ENCODE assay signal across 8 cellular contexts in the genomic region with DNA sequence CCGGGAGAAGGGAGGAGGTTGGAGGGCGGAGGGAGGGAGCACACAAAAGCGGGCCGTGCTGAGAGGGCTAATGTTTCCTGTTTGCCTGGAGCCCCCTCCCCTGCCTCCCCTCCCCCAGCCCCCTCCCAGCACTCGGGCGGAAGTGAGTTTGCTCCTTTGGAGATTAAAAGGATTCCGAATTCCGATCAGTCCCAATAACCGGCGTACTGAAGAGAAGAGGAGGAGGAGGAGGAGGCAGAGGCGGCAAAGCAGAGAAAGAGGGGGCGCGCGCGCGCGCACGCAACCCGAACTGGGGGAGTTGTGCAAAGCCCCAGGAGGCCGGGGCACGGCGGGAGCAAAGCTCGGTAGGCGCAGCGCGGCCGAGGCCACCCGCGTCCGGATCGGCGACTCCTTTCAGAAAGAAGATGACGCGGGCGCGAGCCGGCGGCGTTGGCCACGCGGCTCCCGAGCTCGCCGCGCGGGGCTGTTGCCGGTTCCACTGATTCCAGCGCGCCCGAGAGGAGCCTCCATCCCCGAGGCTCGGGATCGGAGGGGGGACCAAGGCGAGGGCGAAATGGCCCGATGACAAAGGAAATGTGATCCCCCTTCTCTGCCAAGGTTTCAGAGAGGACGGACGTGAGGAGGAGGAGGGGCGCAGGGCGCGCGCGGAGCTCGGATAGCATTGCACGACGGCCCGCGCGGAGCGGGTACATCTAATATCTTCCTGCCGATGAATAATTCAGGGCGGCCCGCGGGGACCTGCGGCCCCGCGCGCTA. TPM values are rescaled to one million over a fixed set of nuclear protein-coding genes. Genes with fewer than 3 reads are reported as not detected.
A peak's percentile ranks its signal among the peaks of the same experiment; 100 is the strongest.
DNase-seq lines count a peak whose midpoint lies in the region; ATAC-seq and FAIRE-seq lines count a peak whose summit lies in the region.

No MANE protein-coding gene starts in this region.

- H3K4me1 ChIP-seq in iPS-20b (ENCODE audit: insufficient read depth, low read length) (peaks cover 30% of the 10 kb centered on the region), small intestine (ENCODE audit: control insufficient read depth in 2 of 2, insufficient read depth in 1 of 2, low read depth in 1 of 2, low read length in 1 of 2) (peaks cover 0 to 5% of the 10 kb centered on the region in 2 donors)

- no peaks in the 10 kb centered on the region for H3K27me3 ChIP-seq in iPS-20b (ENCODE audit: insufficient read depth, low read length)
- peaks cover 23 to 40% of the 10 kb centered on the region in 2 donors for H3K27me3 ChIP-seq in small intestine (ENCODE audit: control insufficient read depth in 2 of 2, insufficient read depth in 2 of 2, low read length in 2 of 2)

- H3K36me3 ChIP-seq in iPS-20b (ENCODE audit: insufficient read depth, low read depth, low read length), result peaks cover 37% of the 10 kb centered on the region
- H3K36me3 ChIP-seq in small intestine (ENCODE audit: control insufficient read depth in 2 of 2, insufficient read depth in 2 of 2, low read length in 2 of 2), result no peaks in the 10 kb centered on the region

- peak overlapping the region; percentile 98 for H3K9ac ChIP-seq in iPS-20b (ENCODE audit: low read depth, low read length)

- H3K27me3 Mint-ChIP-seq in activated naive CD8-positive, alpha-beta T cell treated with anti-CD3 and anti-CD28 coated beads, Interleukin-2, amount 10 ng/mL, durations not matched to agents 7 days and 5 days, result peaks cover 69% of the 10 kb centered on the region

- no peaks in the 10 kb centered on the region for H3K36me3 Mint-ChIP-seq in activated naive CD8-positive, alpha-beta T cell treated with anti-CD3 and anti-CD28 coated beads, Interleukin-2, amount 10 ng/mL, durations not matched to agents 7 days and 5 days

- ATAC-seq in activated naive CD8-positive, alpha-beta T cell treated with anti-CD3 and anti-CD28 coated beads, Interleukin-2, amount 10 ng/mL, durations not matched to agents 7 days and 5 days (ENCODE audit: low read depth), result peak; percentile 37
- no peak for ATAC-seq in GM18867 (IDR thresholded peaks at IDR 0.05; ENCODE audit: unreplicated experiment)

- DNase-seq in COLO668 (lab: John Stamatoyannopoulos, UW; ENCODE audit: unreplicated experiment), result peak; percentile 51
- DNase-seq in HS-5 (ENCODE audit: low read depth), result peak; percentile 3
- peak; percentile 53 for DNase-seq in activated naive CD8-positive, alpha-beta T cell treated with anti-CD3 and anti-CD28 coated beads, Interleukin-2, amount 10 ng/mL, durations not matched to agents 7 days and 5 days
- DNase-seq in stimulated activated CD4-positive, alpha-beta T cell treated with anti-CD3 and anti-CD28 coated beads, Interleukin-2, amount 100 ng/mL, for 24 hours, result peak; percentile 23 to 45
- DNase-seq in small intestine, result no peak
- DNase-seq in NCI-H187 treated with DMSO at 0.1 percent for 48 hours (lab: John Stamatoyannopoulos, UW), result no peak

- H3K9me3 ChIP-seq in iPS-20b (ENCODE audit: insufficient read depth, low read depth, low read length) (no peaks in the 10 kb centered on the region), small intestine (ENCODE audit: control insufficient read depth, low read depth) (no peaks in the 10 kb centered on the region)

- no peaks in the 10 kb centered on the region for H3K9me3 Mint-ChIP-seq in activated naive CD8-positive, alpha-beta T cell treated with anti-CD3 and anti-CD28 coated beads, Interleukin-2, amount 10 ng/mL, durations not matched to agents 7 days and 5 days

- no peak for FAIRE-seq in small intestine (lab: Jason Lieb, UNC)

- no peak overlapping the region for H3K27ac Mint-ChIP-seq in activated naive CD8-positive, alpha-beta T cell treated with anti-CD3 and anti-CD28 coated beads, Interleukin-2, amount 10 ng/mL, durations not matched to agents 7 days and 5 days

- 1% methylated on average over 63 to 78 of the region's 78 CpGs for WGBS in small intestine, 3 donors

- peaks cover 20% of the 10 kb centered on the region for H3K4me1 Mint-ChIP-seq in activated naive CD8-positive, alpha-beta T cell treated with anti-CD3 and anti-CD28 coated beads, Interleukin-2, amount 10 ng/mL, durations not matched to agents 7 days and 5 days

- POLR2A ChIA-PET in activated naive CD8-positive, alpha-beta T cell treated with anti-CD3 and anti-CD28 coated beads, Interleukin-2, amount 10 ng/mL, durations not matched to agents 7 days and 5 days (lab: Charles Lee), result no interaction called here

- H3K4me3 Mint-ChIP-seq in activated naive CD8-positive, alpha-beta T cell treated with anti-CD3 and anti-CD28 coated beads, Interleukin-2, amount 10 ng/mL, durations not matched to agents 7 days and 5 days, result peak overlapping the region; percentile 74

- H3K4me3 ChIP-seq in iPS-20b (ENCODE audit: low read length) (peak overlapping the region; percentile 93), small intestine (ENCODE audit: low read depth in 1 of 2, low read length in 2 of 2) (peak overlapping the region in 1 of 2 donors; percentile 33)

- H3K27ac ChIP-seq in iPS-20b (ENCODE audit: low read length) (peak overlapping the region; percentile 92), small intestine (ENCODE audit: low read depth in 1 of 2, low read length in 1 of 2) (no peak overlapping the region)

RNA-seq across cellular contexts. Expression of a gene that starts 1.2 kb away (rescaled TPM):
- not detected for total RNA-seq in activated naive CD8-positive, alpha-beta T cell treated with anti-CD3 and anti-CD28 coated beads, Interleukin-2, amount 10 ng/mL, durations not matched to agents 7 days and 5 days
- under 1 TPM in 1 of 3 donors, not detected in 2; 0.01 TPM for polyA plus RNA-seq in small intestine

Comparison
In these comparisons a context has a peak if more than half of its experiments do, and no peak if none do; other contexts are left out.
1. DNase-seq: peak in COLO668 (single experiment), HS-5 (single experiment), activated naive CD8-positive, alpha-beta T cell treated with anti-CD3 and anti-CD28 coated beads, Interleukin-2, amount 10 ng/mL, durations not matched to agents 7 days and 5 days (single experiment) and stimulated activated CD4-positive, alpha-beta T cell treated with anti-CD3 and anti-CD28 coated beads, Interleukin-2, amount 100 ng/mL, for 24 hours (2 of 2); none in small intestine (single experiment) and NCI-H187 treated with DMSO at 0.1 percent for 48 hours (single experiment).